In the genomic region with DNA sequence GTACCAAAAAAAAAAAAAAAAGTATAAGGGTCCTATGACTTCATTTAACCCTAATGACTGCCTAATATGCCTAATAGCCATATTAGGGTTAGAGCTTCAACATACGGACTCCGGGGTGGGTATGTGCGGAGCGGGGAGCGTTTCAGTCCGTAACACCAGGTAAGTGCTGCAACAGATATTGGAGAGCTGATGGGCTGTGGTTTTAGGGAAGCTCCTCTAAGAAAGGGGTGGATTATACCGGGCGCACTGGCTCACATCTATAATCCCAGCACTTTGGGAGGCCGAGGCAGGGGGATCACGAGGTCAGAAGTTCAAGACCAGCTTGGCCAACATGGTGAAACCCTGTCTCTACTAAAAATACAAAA, we compare ENCODE assay signal across 9 cellular contexts. TPM values are rescaled to one million over a fixed set of nuclear protein-coding genes. Genes with fewer than 3 reads are reported as not detected.
DNase-seq lines count a peak whose midpoint lies in the region; ATAC-seq and TF ChIP-seq lines count a peak whose summit lies in the region.
"Had no signal": no experiment of that assay in that cellular context is flagged by ENCODE, and none has a peak within 500 bp of the region (broad histone marks: within the 10 kb centered on the region; RNA-seq: fewer than 3 reads in every experiment).

No MANE protein-coding gene starts in this region.

- intact Hi-C loops in stomach (cut with DNase I; ENCODE audit: low total_unique reads) = loop anchor here (10.0 kb wide), 1 partner anchor 54 kb away; a partner anchor contains a TSS

- no peaks in the 10 kb centered on the region for H3K9me3 Mint-ChIP-seq in activated T-cell treated with anti-CD3 and anti-CD28 coated beads, Interleukin-2, amount 50 U/mL, for 24 hours
- H3K9me3 Mint-ChIP-seq in glutamatergic neuron (ENCODE audit: unreplicated experiment) = peaks cover 11% of the 10 kb centered on the region

- H3K27ac ChIP-seq in WERI-Rb-1 = peak overlapping the region; percentile 93
- H3K27ac ChIP-seq in stomach = peak overlapping the region in 4 of 5 donors; percentile 97 to 99 (median 98)

- no peak for DNase-seq in activated T-cell treated with anti-CD3 and anti-CD28 coated beads, Interleukin-2, amount 50 U/mL, for 24 hours
- no peak for DNase-seq in activated T-cell treated with anti-CD3 and anti-CD28 coated beads, Interleukin-2, amount 50 U/mL, for 1 hour
- DNase-seq in WERI-Rb-1 (peak; percentile 72), glutamatergic neuron (no peak), stomach (no peak), SKM-1 (lab: John Stamatoyannopoulos, UW; ENCODE audit: unreplicated experiment) (no peak), NCI-H1930 (lab: John Stamatoyannopoulos, UW) (no peak)
- DNase-seq: NCI-H2029 had no signal

- peaks cover 21% of the 10 kb centered on the region for H3K36me3 ChIP-seq in WERI-Rb-1
- H3K36me3 ChIP-seq in stomach = peaks cover 0 to 8% (median 4%) of the 10 kb centered on the region in 4 donors

- peak overlapping the region; percentile 84 for H3K4me3 Mint-ChIP-seq in activated T-cell treated with anti-CD3 and anti-CD28 coated beads, Interleukin-2, amount 50 U/mL, for 24 hours
- peak overlapping the region; percentile 99 for H3K4me3 Mint-ChIP-seq in glutamatergic neuron (ENCODE audit: unreplicated experiment)

- H3K27me3 ChIP-seq in WERI-Rb-1 (ENCODE audit: insufficient read depth, low read depth, severe bottlenecking) (no peaks in the 10 kb centered on the region), stomach (no peaks in the 10 kb centered on the region)

- H3K9me3 ChIP-seq in WERI-Rb-1 (ENCODE audit: severe bottlenecking) = no peaks in the 10 kb centered on the region
- H3K9me3 ChIP-seq in stomach = no peaks in the 10 kb centered on the region

- peaks cover 40% of the 10 kb centered on the region for H3K36me3 Mint-ChIP-seq in activated T-cell treated with anti-CD3 and anti-CD28 coated beads, Interleukin-2, amount 50 U/mL, for 24 hours (ENCODE audit: low read depth)
- H3K36me3 Mint-ChIP-seq in glutamatergic neuron (ENCODE audit: unreplicated experiment) = no peaks in the 10 kb centered on the region

- no peak for ATAC-seq in GM18519 (IDR thresholded peaks at IDR 0.05; ENCODE audit: low FRiP score, unreplicated experiment)

- TF ChIP-seq POLR2A in stomach (IDR thresholded peaks at IDR 0.05) = no peak

- WGBS in stomach, 5 donors = 91 to 97% (median 95%) methylated on average over 10 of the region's 10 CpGs

- TF ChIP-seq EP300 in stomach (IDR thresholded peaks at IDR 0.05) = no peak

- peaks cover 35 to 53% (median 46%) of the 10 kb centered on the region in 4 donors for H3K4me1 ChIP-seq in stomach

- TF ChIP-seq CTCF in WERI-Rb-1 (IDR thresholded peaks at IDR 0.05; ENCODE audit: low read depth, low read length) = no peak
- no peak for TF ChIP-seq CTCF in glutamatergic neuron (IDR thresholded peaks at IDR 0.05; ENCODE audit: partially characterized antibody, unreplicated experiment)
- TF ChIP-seq CTCF in stomach (IDR thresholded peaks at IDR 0.05) = no peak

- peak overlapping the region; percentile 97 for H3K27ac Mint-ChIP-seq in activated T-cell treated with anti-CD3 and anti-CD28 coated beads, Interleukin-2, amount 50 U/mL, for 24 hours
- peak overlapping the region; percentile 99 for H3K27ac Mint-ChIP-seq in glutamatergic neuron (ENCODE audit: unreplicated experiment)

- peaks cover 53% of the 10 kb centered on the region for H3K4me1 Mint-ChIP-seq in activated T-cell treated with anti-CD3 and anti-CD28 coated beads, Interleukin-2, amount 50 U/mL, for 24 hours (ENCODE audit: low read depth)
- peaks cover 29% of the 10 kb centered on the region for H3K4me1 Mint-ChIP-seq in glutamatergic neuron (ENCODE audit: low read depth, unreplicated experiment)

- peak overlapping the region; percentile 73 for H3K4me3 ChIP-seq in WERI-Rb-1 (ENCODE audit: low read depth, low read length)
- H3K4me3 ChIP-seq in stomach = peak overlapping the region in 1 of 4 donors; percentile 59

- no peaks in the 10 kb centered on the region for H3K27me3 Mint-ChIP-seq in activated T-cell treated with anti-CD3 and anti-CD28 coated beads, Interleukin-2, amount 50 U/mL, for 24 hours
- peaks cover 8% of the 10 kb centered on the region for H3K27me3 Mint-ChIP-seq in glutamatergic neuron (ENCODE audit: unreplicated experiment)

RNA-seq across cellular contexts. Expression of a gene that starts 1.9 kb away (rescaled TPM):
- 87.7 TPM for total RNA-seq in glutamatergic neuron (ENCODE audit: unreplicated experiment)
- 100 to 1,000 TPM in 1 of 5 donors, 10 to 100 TPM in 4; 49.1 to 110 (median 92.1) TPM for total RNA-seq in stomach
- polyA plus RNA-seq in stomach = 10 to 100 TPM; 16.1 to 23.3 (median 20.0) TPM

RNA-seq across cellular contexts. Expression of a gene that starts 52.3 kb away (rescaled TPM):
- 71.2 TPM for total RNA-seq in glutamatergic neuron (ENCODE audit: unreplicated experiment)
- 100 to 1,000 TPM in 2 of 5 donors, 10 to 100 TPM in 3; 21.1 to 255 (median 87.8) TPM for total RNA-seq in stomach
- polyA plus RNA-seq in stomach = 100 to 1,000 TPM in 1 of 3 donors, 10 to 100 TPM in 2; 52.7 to 146 (median 65.6) TPM

RNA-seq across cellular contexts. Expression of a gene that starts 56.3 kb away (rescaled TPM):
- total RNA-seq in glutamatergic neuron (ENCODE audit: unreplicated experiment) (18.4 TPM), stomach (10 to 100 TPM; 24.1 to 72.9 (median 51.1) TPM)
- polyA plus RNA-seq in stomach = 10 to 100 TPM; 27.0 to 42.9 (median 41.3) TPM
